ENCODE assay signal across 11 cellular contexts in the genomic region with DNA sequence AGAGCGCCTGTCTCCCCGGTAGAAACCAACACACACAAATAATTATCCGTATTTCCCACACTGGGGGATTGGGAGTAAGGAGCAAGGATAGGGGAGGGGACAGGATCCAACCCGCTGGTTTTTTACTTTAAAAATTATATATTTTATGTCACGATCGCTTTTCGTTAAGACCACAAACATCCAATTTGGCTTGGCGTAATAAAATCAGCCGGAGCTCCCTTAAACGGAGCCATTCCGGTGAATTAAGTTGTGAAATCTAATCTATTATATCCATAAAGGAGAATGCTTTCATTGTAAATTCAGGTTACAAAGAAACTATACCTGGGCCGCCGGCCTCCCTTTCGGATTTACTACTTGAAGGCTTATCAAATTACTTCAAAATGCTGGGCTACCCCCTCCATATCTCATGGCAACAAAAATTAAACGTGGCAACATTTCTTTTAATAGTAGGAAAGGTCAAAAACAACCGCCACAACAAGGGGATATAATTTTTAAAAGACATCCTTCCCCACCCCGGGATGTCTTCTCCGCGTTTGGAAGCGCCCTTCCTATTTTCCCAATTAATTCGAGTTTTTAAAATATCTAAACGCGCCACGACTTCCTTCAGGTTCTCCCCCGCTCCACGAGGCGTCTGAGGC. TPM values are rescaled to one million over a fixed set of nuclear protein-coding genes. Genes with fewer than 3 reads are reported as not detected.
DNase-seq lines count a peak whose midpoint lies in the region; ATAC-seq, FAIRE-seq and TF ChIP-seq lines count a peak whose summit lies in the region.
"Had no signal": no experiment of that assay in that cellular context is flagged by ENCODE, and none has a peak within 500 bp of the region (broad histone marks: within the 10 kb centered on the region; RNA-seq: fewer than 3 reads in every experiment).

No MANE protein-coding gene starts in this region.

- TF ChIP-seq CTCF in bronchial epithelial cell (IDR thresholded peaks at IDR 0.05; ENCODE audit: insufficient read depth, low read length, severe bottlenecking) (no peak), right lobe of liver (IDR thresholded peaks at IDR 0.05) (no peak), thoracic aorta (IDR thresholded peaks at IDR 0.05) (no peak)

- H3K4me3 Mint-ChIP-seq in activated CD8-positive, alpha-beta memory T cell treated with anti-CD3 and anti-CD28 coated beads, Interleukin-2, amount 10 ng/mL, durations not matched to agents 7 days and 5 days: no peak overlapping the region

- CTCF ChIA-PET in activated CD8-positive, alpha-beta memory T cell treated with anti-CD3 and anti-CD28 coated beads, Interleukin-2, amount 10 ng/mL, durations not matched to agents 7 days and 5 days (lab: Charles Lee): no interaction called here

- peaks cover 5% of the 10 kb centered on the region for H3K4me1 Mint-ChIP-seq in activated CD8-positive, alpha-beta memory T cell treated with anti-CD3 and anti-CD28 coated beads, Interleukin-2, amount 10 ng/mL, durations not matched to agents 7 days and 5 days

- peaks cover 0 to 58% (median 31%) of the 10 kb centered on the region in 4 donors for H3K4me1 ChIP-seq in right lobe of liver
- peaks cover 41 to 51% of the 10 kb centered on the region in 2 donors for H3K4me1 ChIP-seq in thoracic aorta (ENCODE audit: control insufficient read depth in 1 of 2, low read depth in 2 of 2)

- H3K36me3 ChIP-seq in bronchial epithelial cell (ENCODE audit: control insufficient read depth, insufficient read depth, low read length): no peaks in the 10 kb centered on the region
- H3K36me3 ChIP-seq in right lobe of liver: no peaks in the 10 kb centered on the region
- H3K36me3 ChIP-seq in thoracic aorta: no peaks in the 10 kb centered on the region

- H3K27me3 ChIP-seq in bronchial epithelial cell (ENCODE audit: control insufficient read depth, insufficient read depth, low read length): no peaks in the 10 kb centered on the region
- H3K27me3 ChIP-seq in right lobe of liver: no peaks in the 10 kb centered on the region
- H3K27me3 ChIP-seq in thoracic aorta (replicated peaks; ENCODE audit: insufficient read depth): no peaks in the 10 kb centered on the region

- no peak for DNase-seq in activated CD8-positive, alpha-beta memory T cell treated with anti-CD3 and anti-CD28 coated beads, Interleukin-2, amount 10 ng/mL, durations not matched to agents 7 days and 5 days
- DNase-seq in activated CD8-positive, alpha-beta memory T cell treated with anti-CD3 and anti-CD28 coated beads for 24 hours: no peak
- DNase-seq in bronchial epithelial cell (ENCODE audit: low read depth) (no peak), right lobe of liver (no peak), thoracic aorta (ENCODE audit: low spot score) (no peak), midbrain (lab: John Stamatoyannopoulos, UW) (no peak), iPS-NIHi11 (ENCODE audit: low spot score) (no peak)
- DNase-seq: AML-193; effector CD8-positive, alpha-beta T cell; stimulated activated CD4-positive, alpha-beta T cell treated with anti-CD3 and anti-CD28 coated beads, Interleukin-4, amount 100 ng/mL, for 24 hours had no signal

- H3K9me3 Mint-ChIP-seq in activated CD8-positive, alpha-beta memory T cell treated with anti-CD3 and anti-CD28 coated beads, Interleukin-2, amount 10 ng/mL, durations not matched to agents 7 days and 5 days (ENCODE audit: low read depth): no peaks in the 10 kb centered on the region

- peak overlapping the region; percentile 86 to 98 (median 96) for H3K27ac ChIP-seq in right lobe of liver
- H3K27ac ChIP-seq in thoracic aorta: peak overlapping the region; percentile 94 to 96

- peak overlapping the region; percentile 87 for H3K4me3 ChIP-seq in bronchial epithelial cell (ENCODE audit: low read depth, low read length)
- peak overlapping the region; percentile 61 to 80 (median 80) for H3K4me3 ChIP-seq in right lobe of liver
- H3K4me3 ChIP-seq in thoracic aorta: peak overlapping the region; percentile 90

- TF ChIP-seq POLR2A in right lobe of liver (IDR thresholded peaks at IDR 0.05): no peak

- intact Hi-C loops in right lobe of liver (cut with DNase I): no loop called here

- H3K27me3 Mint-ChIP-seq in activated CD8-positive, alpha-beta memory T cell treated with anti-CD3 and anti-CD28 coated beads, Interleukin-2, amount 10 ng/mL, durations not matched to agents 7 days and 5 days: peaks cover 48% of the 10 kb centered on the region

- ATAC-seq in activated CD8-positive, alpha-beta memory T cell treated with anti-CD3 and anti-CD28 coated beads, Interleukin-2, amount 10 ng/mL, durations not matched to agents 7 days and 5 days: no peak
- ATAC-seq in right lobe of liver (no peak), thoracic aorta (ENCODE audit: insufficient number of reproducible peaks, low FRiP score, low read depth) (no peak), GM19023 (IDR thresholded peaks at IDR 0.05; ENCODE audit: unreplicated experiment) (no peak)

- no peak for FAIRE-seq in bronchial epithelial cell (lab: Jason Lieb, UNC)

- H3K36me3 Mint-ChIP-seq in activated CD8-positive, alpha-beta memory T cell treated with anti-CD3 and anti-CD28 coated beads, Interleukin-2, amount 10 ng/mL, durations not matched to agents 7 days and 5 days: peaks cover 2% of the 10 kb centered on the region

- H3K27ac Mint-ChIP-seq in activated CD8-positive, alpha-beta memory T cell treated with anti-CD3 and anti-CD28 coated beads, Interleukin-2, amount 10 ng/mL, durations not matched to agents 7 days and 5 days: peak overlapping the region; percentile 57

- 18% methylated on average over 27 of the region's 27 CpGs for WGBS in right lobe of liver (ENCODE audit: insufficient coverage, low coverage, low lambda C conversion rate, missing lambda C conversion rate)

- H3K9me3 ChIP-seq in right lobe of liver: no peaks in the 10 kb centered on the region
- H3K9me3 ChIP-seq in thoracic aorta: no peaks in the 10 kb centered on the region

RNA-seq across cellular contexts. Expression of a gene that starts 47.1 kb away (rescaled TPM):
- total RNA-seq in activated CD8-positive, alpha-beta memory T cell treated with anti-CD3 and anti-CD28 coated beads, Interleukin-2, amount 10 ng/mL, durations not matched to agents 7 days and 5 days: 10 to 100 TPM; 81.7 to 88.7 TPM
- 35.5 and 49.2 TPM in 2 replicates for total RNA-seq in bronchial epithelial cell
- 100 to 1,000 TPM in 1 of 6 experiments, 10 to 100 TPM in 5; 60.9 to 104 (median 86.1) TPM for total RNA-seq in right lobe of liver
- total RNA-seq in thoracic aorta: 100 to 1,000 TPM in 1 of 2 donors, 10 to 100 TPM in 1; 83.0 to 129 TPM

RNA-seq across cellular contexts. Expression of a gene that starts 53.1 kb away (rescaled TPM):
- total RNA-seq in activated CD8-positive, alpha-beta memory T cell treated with anti-CD3 and anti-CD28 coated beads, Interleukin-2, amount 10 ng/mL, durations not matched to agents 7 days and 5 days: under 1 TPM; 0.23 to 0.64 TPM
- 0.79 and 1.8 TPM in 2 replicates for total RNA-seq in bronchial epithelial cell
- 1 to 10 TPM; 2.5 to 6.4 (median 4.9) TPM for total RNA-seq in right lobe of liver
- total RNA-seq in thoracic aorta: 10 to 100 TPM; 41.2 to 69.6 TPM

Comparison
In these comparisons a context has a peak if more than half of its experiments do, and no peak if none do; other contexts are left out.
1. RNA of a gene that starts 53.1 kb away (total RNA-seq): 41.2 to 69.6 TPM in thoracic aorta; 2.5 to 6.4 TPM in right lobe of liver, 0.79 to 1.8 TPM in bronchial epithelial cell and 0.23 to 0.64 TPM in activated CD8-positive, alpha-beta memory T cell treated with anti-CD3 and anti-CD28 coated beads, Interleukin-2, amount 10 ng/mL, durations not matched to agents 7 days and 5 days; every median in the first group is over 4 times any median in the second.
2. Peak in every context shown above with its lines, with median percentiles within 50 percentile points of each other: H3K4me3 ChIP-seq.